Comparison of ENCODE assay signal across 1 cellular context in genomic region chr7:106659963-106660861, GRCh38.
A peak's percentile ranks its signal among the peaks of the same experiment; 100 is the strongest.
TF ChIP-seq lines count a peak whose summit lies in the region.

No MANE protein-coding gene starts in this region.

TF ChIP-seq in K562, 482 proteins besides CTCF, POLR2A, EP300 and RAD21 (continued from another document and continues in another):
- TF ChIP-seq, protein P1, sequence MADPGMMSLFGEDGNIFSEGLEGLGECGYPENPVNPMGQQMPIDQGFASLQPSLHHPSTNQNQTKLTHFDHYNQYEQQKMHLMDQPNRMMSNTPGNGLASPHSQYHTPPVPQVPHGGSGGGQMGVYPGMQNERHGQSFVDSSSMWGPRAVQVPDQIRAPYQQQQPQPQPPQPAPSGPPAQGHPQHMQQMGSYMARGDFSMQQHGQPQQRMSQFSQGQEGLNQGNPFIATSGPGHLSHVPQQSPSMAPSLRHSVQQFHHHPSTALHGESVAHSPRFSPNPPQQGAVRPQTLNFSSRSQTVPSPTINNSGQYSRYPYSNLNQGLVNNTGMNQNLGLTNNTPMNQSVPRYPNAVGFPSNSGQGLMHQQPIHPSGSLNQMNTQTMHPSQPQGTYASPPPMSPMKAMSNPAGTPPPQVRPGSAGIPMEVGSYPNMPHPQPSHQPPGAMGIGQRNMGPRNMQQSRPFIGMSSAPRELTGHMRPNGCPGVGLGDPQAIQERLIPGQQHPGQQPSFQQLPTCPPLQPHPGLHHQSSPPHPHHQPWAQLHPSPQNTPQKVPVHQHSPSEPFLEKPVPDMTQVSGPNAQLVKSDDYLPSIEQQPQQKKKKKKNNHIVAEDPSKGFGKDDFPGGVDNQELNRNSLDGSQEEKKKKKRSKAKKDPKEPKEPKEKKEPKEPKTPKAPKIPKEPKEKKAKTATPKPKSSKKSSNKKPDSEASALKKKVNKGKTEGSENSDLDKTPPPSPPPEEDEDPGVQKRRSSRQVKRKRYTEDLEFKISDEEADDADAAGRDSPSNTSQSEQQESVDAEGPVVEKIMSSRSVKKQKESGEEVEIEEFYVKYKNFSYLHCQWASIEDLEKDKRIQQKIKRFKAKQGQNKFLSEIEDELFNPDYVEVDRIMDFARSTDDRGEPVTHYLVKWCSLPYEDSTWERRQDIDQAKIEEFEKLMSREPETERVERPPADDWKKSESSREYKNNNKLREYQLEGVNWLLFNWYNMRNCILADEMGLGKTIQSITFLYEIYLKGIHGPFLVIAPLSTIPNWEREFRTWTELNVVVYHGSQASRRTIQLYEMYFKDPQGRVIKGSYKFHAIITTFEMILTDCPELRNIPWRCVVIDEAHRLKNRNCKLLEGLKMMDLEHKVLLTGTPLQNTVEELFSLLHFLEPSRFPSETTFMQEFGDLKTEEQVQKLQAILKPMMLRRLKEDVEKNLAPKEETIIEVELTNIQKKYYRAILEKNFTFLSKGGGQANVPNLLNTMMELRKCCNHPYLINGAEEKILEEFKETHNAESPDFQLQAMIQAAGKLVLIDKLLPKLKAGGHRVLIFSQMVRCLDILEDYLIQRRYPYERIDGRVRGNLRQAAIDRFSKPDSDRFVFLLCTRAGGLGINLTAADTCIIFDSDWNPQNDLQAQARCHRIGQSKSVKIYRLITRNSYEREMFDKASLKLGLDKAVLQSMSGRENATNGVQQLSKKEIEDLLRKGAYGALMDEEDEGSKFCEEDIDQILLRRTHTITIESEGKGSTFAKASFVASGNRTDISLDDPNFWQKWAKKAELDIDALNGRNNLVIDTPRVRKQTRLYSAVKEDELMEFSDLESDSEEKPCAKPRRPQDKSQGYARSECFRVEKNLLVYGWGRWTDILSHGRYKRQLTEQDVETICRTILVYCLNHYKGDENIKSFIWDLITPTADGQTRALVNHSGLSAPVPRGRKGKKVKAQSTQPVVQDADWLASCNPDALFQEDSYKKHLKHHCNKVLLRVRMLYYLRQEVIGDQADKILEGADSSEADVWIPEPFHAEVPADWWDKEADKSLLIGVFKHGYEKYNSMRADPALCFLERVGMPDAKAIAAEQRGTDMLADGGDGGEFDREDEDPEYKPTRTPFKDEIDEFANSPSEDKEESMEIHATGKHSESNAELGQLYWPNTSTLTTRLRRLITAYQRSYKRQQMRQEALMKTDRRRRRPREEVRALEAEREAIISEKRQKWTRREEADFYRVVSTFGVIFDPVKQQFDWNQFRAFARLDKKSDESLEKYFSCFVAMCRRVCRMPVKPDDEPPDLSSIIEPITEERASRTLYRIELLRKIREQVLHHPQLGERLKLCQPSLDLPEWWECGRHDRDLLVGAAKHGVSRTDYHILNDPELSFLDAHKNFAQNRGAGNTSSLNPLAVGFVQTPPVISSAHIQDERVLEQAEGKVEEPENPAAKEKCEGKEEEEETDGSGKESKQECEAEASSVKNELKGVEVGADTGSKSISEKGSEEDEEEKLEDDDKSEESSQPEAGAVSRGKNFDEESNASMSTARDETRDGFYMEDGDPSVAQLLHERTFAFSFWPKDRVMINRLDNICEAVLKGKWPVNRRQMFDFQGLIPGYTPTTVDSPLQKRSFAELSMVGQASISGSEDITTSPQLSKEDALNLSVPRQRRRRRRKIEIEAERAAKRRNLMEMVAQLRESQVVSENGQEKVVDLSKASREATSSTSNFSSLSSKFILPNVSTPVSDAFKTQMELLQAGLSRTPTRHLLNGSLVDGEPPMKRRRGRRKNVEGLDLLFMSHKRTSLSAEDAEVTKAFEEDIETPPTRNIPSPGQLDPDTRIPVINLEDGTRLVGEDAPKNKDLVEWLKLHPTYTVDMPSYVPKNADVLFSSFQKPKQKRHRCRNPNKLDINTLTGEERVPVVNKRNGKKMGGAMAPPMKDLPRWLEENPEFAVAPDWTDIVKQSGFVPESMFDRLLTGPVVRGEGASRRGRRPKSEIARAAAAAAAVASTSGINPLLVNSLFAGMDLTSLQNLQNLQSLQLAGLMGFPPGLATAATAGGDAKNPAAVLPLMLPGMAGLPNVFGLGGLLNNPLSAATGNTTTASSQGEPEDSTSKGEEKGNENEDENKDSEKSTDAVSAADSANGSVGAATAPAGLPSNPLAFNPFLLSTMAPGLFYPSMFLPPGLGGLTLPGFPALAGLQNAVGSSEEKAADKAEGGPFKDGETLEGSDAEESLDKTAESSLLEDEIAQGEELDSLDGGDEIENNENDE (IDR thresholded peaks at IDR 0.05; ENCODE audit: low read depth, low read length), result no peak
- TF ChIP-seq ZNF134 (CRISPR knock-in tag; conservative IDR thresholded peaks at IDR 0.05), result 0 out of 2 replicates have a peak, but pooled peaks have one; percentile 46
- TF ChIP-seq CCNT2 (IDR thresholded peaks at IDR 0.05; ENCODE audit: borderline replicate concordance, extremely low read depth, insufficient read length, low read depth, low read length), result peak; percentile 97
- no peak for TF ChIP-seq ARNT (IDR thresholded peaks at IDR 0.05)
- no peak; the same call in 1 of the 2 replicates for TF ChIP-seq CEBPG (CRISPR knock-in tag; IDR thresholded peaks at IDR 0.05)
- TF ChIP-seq CEBPG (tag; conservative IDR thresholded peaks at IDR 0.05 in 1 of 2, IDR thresholded peaks at IDR 0.05 in 1 of 2), result 0 out of 4 replicates have a peak, but pooled peaks of 1 of the 2 experiments have one; percentile 0
- no peak for TF ChIP-seq MEIS2 (IDR thresholded peaks at IDR 0.05; ENCODE audit: partially characterized antibody)
- peak; percentile 91 for TF ChIP-seq ZNF764 (CRISPR knock-in tag; IDR thresholded peaks at IDR 0.05; ENCODE audit: low read depth)
- peak; percentile 96 for TF ChIP-seq RBFOX2 (IDR thresholded peaks at IDR 0.05; ENCODE audit: low read depth, low read length)
- peak; percentile 87 for TF ChIP-seq SMC3 (conservative IDR thresholded peaks at IDR 0.05; ENCODE audit: insufficient read depth, low read depth, low read length)
- peak; percentile 90 for TF ChIP-seq HDAC8 (tag; IDR thresholded peaks at IDR 0.05)
- no peak for TF ChIP-seq FOXA1 (IDR thresholded peaks at IDR 0.05; ENCODE audit: borderline replicate concordance)
- no peak; the same call in 1 of the 2 replicates for TF ChIP-seq THAP7 (CRISPR knock-in tag; IDR thresholded peaks at IDR 0.05)
- TF ChIP-seq E2F1 (CRISPR knock-in tag; IDR thresholded peaks at IDR 0.05), result peak; percentile 91
- no peak for TF ChIP-seq ZNF445 (CRISPR knock-in tag; IDR thresholded peaks at IDR 0.05; ENCODE audit: low read depth)
- TF ChIP-seq, protein P2, sequence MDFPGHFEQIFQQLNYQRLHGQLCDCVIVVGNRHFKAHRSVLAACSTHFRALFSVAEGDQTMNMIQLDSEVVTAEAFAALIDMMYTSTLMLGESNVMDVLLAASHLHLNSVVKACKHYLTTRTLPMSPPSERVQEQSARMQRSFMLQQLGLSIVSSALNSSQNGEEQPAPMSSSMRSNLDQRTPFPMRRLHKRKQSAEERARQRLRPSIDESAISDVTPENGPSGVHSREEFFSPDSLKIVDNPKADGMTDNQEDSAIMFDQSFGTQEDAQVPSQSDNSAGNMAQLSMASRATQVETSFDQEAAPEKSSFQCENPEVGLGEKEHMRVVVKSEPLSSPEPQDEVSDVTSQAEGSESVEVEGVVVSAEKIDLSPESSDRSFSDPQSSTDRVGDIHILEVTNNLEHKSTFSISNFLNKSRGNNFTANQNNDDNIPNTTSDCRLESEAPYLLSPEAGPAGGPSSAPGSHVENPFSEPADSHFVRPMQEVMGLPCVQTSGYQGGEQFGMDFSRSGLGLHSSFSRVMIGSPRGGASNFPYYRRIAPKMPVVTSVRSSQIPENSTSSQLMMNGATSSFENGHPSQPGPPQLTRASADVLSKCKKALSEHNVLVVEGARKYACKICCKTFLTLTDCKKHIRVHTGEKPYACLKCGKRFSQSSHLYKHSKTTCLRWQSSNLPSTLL (IDR thresholded peaks at IDR 0.05), result no peak
- no peak for TF ChIP-seq BRCA1 (IDR thresholded peaks at IDR 0.05)
- TF ChIP-seq BRCA1 (CRISPR knock-in tag; IDR thresholded peaks at IDR 0.05), result no peak
- TF ChIP-seq HDAC6 (IDR thresholded peaks at IDR 0.05; ENCODE audit: low read depth, low read length), result no peak
- no peak for TF ChIP-seq COPS2 (conservative IDR thresholded peaks at IDR 0.05)
- peak; percentile 57; the same call in 1 of the 2 replicates for TF ChIP-seq SMARCA4 (IDR thresholded peaks at IDR 0.05)
- no peak for TF ChIP-seq ZNF224 (CRISPR knock-in tag; IDR thresholded peaks at IDR 0.05)
- TF ChIP-seq ZNF384 (IDR thresholded peaks at IDR 0.05; ENCODE audit: low read depth, low read length), result peak; percentile 44
- no peak for TF ChIP-seq PML (IDR thresholded peaks at IDR 0.05; ENCODE audit: low read length)
- no peak for TF ChIP-seq SRSF9 (IDR thresholded peaks at IDR 0.05; ENCODE audit: borderline replicate concordance, low read depth, low read length)
- peak in 1 of 2 experiments; percentile 72; a peak in 2 of 4 replicates for TF ChIP-seq NONO (IDR thresholded peaks at IDR 0.05; ENCODE audit: low read depth in 2 of 2, low read length in 1 of 2)
- TF ChIP-seq, protein P3, sequence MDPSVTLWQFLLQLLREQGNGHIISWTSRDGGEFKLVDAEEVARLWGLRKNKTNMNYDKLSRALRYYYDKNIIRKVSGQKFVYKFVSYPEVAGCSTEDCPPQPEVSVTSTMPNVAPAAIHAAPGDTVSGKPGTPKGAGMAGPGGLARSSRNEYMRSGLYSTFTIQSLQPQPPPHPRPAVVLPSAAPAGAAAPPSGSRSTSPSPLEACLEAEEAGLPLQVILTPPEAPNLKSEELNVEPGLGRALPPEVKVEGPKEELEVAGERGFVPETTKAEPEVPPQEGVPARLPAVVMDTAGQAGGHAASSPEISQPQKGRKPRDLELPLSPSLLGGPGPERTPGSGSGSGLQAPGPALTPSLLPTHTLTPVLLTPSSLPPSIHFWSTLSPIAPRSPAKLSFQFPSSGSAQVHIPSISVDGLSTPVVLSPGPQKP (CRISPR knock-in tag; IDR thresholded peaks at IDR 0.05), result no peak
- peak in 1 of 2 experiments; percentile 66; a peak in 2 of 4 replicates for TF ChIP-seq BCLAF1 (IDR thresholded peaks at IDR 0.05; ENCODE audit: borderline replicate concordance in 1 of 2, control insufficient read depth in 1 of 2, low read depth in 2 of 2, low read length in 1 of 2)
- TF ChIP-seq ZNF740 (CRISPR knock-in tag; IDR thresholded peaks at IDR 0.05), result peak; percentile 84
- TF ChIP-seq ZNF740 (tag; IDR thresholded peaks at IDR 0.05), result no peak
- TF ChIP-seq CREB1 (IDR thresholded peaks at IDR 0.05), result peak; percentile 69
- TF ChIP-seq CREB1 (CRISPR knock-in tag; IDR thresholded peaks at IDR 0.05), result peak; percentile 80; the same call in 1 of the 2 replicates
- peak; percentile 94 for TF ChIP-seq HDAC2 (IDR thresholded peaks at IDR 0.05)
- peak; percentile 83 for TF ChIP-seq ELF2 (CRISPR knock-in tag; IDR thresholded peaks at IDR 0.05)
- TF ChIP-seq NFXL1 (CRISPR knock-in tag; IDR thresholded peaks at IDR 0.05), result no peak
- peak; percentile 90 for TF ChIP-seq RNF2 (IDR thresholded peaks at IDR 0.05)
- TF ChIP-seq ZNF174 (CRISPR knock-in tag; IDR thresholded peaks at IDR 0.05), result no peak
- TF ChIP-seq JUN (IDR thresholded peaks at IDR 0.05; ENCODE audit: borderline replicate concordance, low read depth, low read length), result peak; percentile 66; the same call in 1 of the 2 replicates
- TF ChIP-seq JUN (CRISPR knock-in tag; IDR thresholded peaks at IDR 0.05; ENCODE audit: borderline replicate concordance), result peak; percentile 54; the same call in 1 of the 2 replicates
